8 cellular contexts compared by ENCODE assay signal in the genomic region with DNA sequence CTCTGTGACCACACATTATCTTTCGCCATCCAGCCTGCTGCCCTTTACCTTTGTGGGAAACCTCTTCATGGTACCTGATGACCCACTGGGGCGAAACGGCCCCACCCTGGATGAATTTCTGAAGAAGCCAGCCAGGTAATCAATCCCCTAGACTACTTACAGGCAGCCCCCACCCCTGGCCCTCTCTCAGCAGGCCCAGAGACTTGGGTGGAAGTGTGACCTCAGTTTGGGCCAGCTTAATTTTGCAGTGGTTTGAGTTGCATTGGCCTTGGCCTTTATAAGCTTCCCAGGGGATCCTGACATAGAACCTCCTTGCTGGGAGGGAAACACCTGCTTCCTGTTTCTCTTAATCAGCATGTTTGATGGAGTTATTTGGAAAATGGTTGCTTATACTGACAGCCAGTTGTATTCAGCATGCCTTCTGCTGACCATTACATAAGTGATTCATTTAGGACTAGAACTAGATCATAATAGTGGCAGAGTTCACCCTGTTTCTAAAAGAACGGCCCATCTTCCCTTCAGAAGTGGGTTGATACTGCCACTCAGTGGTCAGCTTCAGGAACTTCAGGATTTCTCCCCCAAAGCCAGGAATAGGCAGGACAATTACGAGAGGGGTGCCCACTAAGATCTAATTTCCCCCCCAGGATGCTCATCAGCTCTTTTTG. TPM values are rescaled to one million over a fixed set of nuclear protein-coding genes. Genes with fewer than 3 reads are reported as not detected.
DNase-seq lines count a peak whose midpoint lies in the region; ATAC-seq, FAIRE-seq and TF ChIP-seq lines count a peak whose summit lies in the region.

No MANE protein-coding gene starts in this region.

- H3K4me3 Mint-ChIP-seq in stimulated activated memory B cell treated with anti-CD40 and anti-IgM and Interleukin-4, amounts not matched to agents 10 μg/mL and 1 μg/mL and 100 μg/mL, for 72 hours: no peak overlapping the region

- TF ChIP-seq POLR2A in GM12891 (IDR thresholded peaks at IDR 0.05; ENCODE audit: low read depth, low read length): no peak

- peaks cover 58% of the 10 kb centered on the region for H3K36me3 Mint-ChIP-seq in stimulated activated memory B cell treated with anti-CD40 and anti-IgM and Interleukin-4, amounts not matched to agents 10 μg/mL and 1 μg/mL and 100 μg/mL, for 72 hours

- H3K27ac ChIP-seq in caudate nucleus (ENCODE audit: low read depth, low read length): peak overlapping the region; percentile 32

- peak overlapping the region; percentile 68 for H3K27ac Mint-ChIP-seq in stimulated activated memory B cell treated with anti-CD40 and anti-IgM and Interleukin-4, amounts not matched to agents 10 μg/mL and 1 μg/mL and 100 μg/mL, for 72 hours

- FAIRE-seq in GM12891 (lab: Jason Lieb, UNC): peak; percentile 41

- no peaks in the 10 kb centered on the region for H3K27me3 Mint-ChIP-seq in stimulated activated memory B cell treated with anti-CD40 and anti-IgM and Interleukin-4, amounts not matched to agents 10 μg/mL and 1 μg/mL and 100 μg/mL, for 72 hours

- H3K9me3 Mint-ChIP-seq in stimulated activated memory B cell treated with anti-CD40 and anti-IgM and Interleukin-4, amounts not matched to agents 10 μg/mL and 1 μg/mL and 100 μg/mL, for 72 hours: no peaks in the 10 kb centered on the region

- DNase-seq in AML-193 (lab: John Stamatoyannopoulos, UW) (peak; percentile 69 to 73), GM12891 (ENCODE audit: insufficient read length, low spot score) (no peak), LoVo (ENCODE audit: low spot score) (peak; percentile 59), SHP77 (lab: John Stamatoyannopoulos, UW) (peak; percentile 58 to 62), caudate nucleus (lab: John Stamatoyannopoulos, UW) (peak in 22 of 61 donors; percentile 5 to 70 (median 28)), kidney glomerular epithelial cell (lab: John Stamatoyannopoulos, UW) (peak; percentile 69), GM19240 (ENCODE audit: insufficient read length, low spot score) (no peak)

- H3K4me1 Mint-ChIP-seq in stimulated activated memory B cell treated with anti-CD40 and anti-IgM and Interleukin-4, amounts not matched to agents 10 μg/mL and 1 μg/mL and 100 μg/mL, for 72 hours: peaks cover 83% of the 10 kb centered on the region

- ATAC-seq in stimulated activated memory B cell treated with anti-CD40 and anti-IgM and Interleukin-4, amounts not matched to agents 10 μg/mL and 1 μg/mL and 100 μg/mL, for 72 hours: peak; percentile 66

TF ChIP-seq in GM12891, 5 proteins besides CTCF, POLR2A, EP300 and RAD21:
- TF ChIP-seq PAX5 (IDR thresholded peaks at IDR 0.05; ENCODE audit: insufficient read depth, low read length, severe bottlenecking) (no peak), SPI1 (IDR thresholded peaks at IDR 0.05; ENCODE audit: low read depth, low read length) (no peak), POLR2AphosphoS5 (IDR thresholded peaks at IDR 0.05; ENCODE audit: low read depth, low read length) (no peak), TAF1 (IDR thresholded peaks at IDR 0.05; ENCODE audit: low read depth, low read length) (no peak), POU2F2 (IDR thresholded peaks at IDR 0.05; ENCODE audit: low read depth, low read length) (no peak)

RNA-seq across cellular contexts. Expression of gene SDR39U1, which starts 6.1 kb away (rescaled TPM):
- 54.5 TPM for polyA plus RNA-seq in GM12891 (2012; ENCODE audit: low read depth, missing spikeins)

RNA-seq across cellular contexts. Expression of gene KHNYN, which starts 6.7 kb away (rescaled TPM):
- 25.1 TPM for polyA plus RNA-seq in GM12891 (2012; ENCODE audit: low read depth, missing spikeins)

RNA-seq across cellular contexts. Expression of gene CBLN3, which starts 7.0 kb away (rescaled TPM):
- polyA plus RNA-seq in GM12891 (2012; ENCODE audit: low read depth, missing spikeins): 9.0 TPM

RNA-seq across cellular contexts. Expression of gene NYNRIN, which starts 37.7 kb away (rescaled TPM):
- polyA plus RNA-seq in GM12891 (2012; ENCODE audit: low read depth, missing spikeins): 0.03 TPM

Comparison
In these comparisons a context has a peak if more than half of its experiments do, and no peak if none do; other contexts are left out.
1. DNase-seq: peak in AML-193 (2 of 2), LoVo (single experiment), SHP77 (2 of 2) and kidney glomerular epithelial cell (single experiment); none in GM12891 (single experiment) and GM19240 (single experiment).